Comparison of ENCODE assay signal across 1 cellular context in the genomic region with DNA sequence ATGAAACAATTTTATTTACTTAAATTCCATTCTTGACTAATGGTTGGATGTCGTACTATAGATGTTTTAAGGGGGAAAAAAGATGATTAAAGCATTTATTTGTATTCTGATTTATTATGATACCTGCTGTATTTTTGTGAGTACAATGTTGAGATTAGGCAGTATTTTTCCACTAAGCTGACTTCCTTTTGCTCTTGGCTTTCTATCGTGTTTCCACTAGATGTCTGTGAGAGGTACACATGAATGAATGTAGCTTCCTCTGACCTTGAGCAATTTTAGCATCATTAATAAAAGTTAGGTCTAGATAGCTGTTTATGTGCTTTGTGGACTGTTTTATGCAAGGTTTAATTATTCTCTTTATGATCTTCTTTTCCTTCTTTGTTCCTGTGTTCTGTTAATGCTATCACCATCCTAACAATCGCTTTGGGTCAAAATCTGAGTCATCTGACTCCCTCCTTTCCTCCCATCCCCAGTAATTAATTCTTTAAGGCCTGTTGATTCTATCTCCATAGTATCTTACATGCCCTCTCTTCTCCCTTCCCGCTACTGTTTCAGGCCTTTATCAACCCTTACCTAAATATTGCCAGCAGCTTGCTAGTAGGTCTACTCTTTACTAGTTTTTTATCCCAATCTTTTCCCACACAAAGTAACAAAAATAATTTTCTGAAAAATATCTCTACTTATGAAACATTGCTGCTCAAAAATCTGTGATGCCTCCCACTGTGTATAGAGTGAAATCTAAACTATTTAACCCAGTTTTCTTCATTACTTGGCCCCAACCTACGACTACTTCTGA.
TF ChIP-seq lines count a peak whose summit lies in the region.

No MANE protein-coding gene starts in this region.

TF ChIP-seq in K562, 482 proteins besides CTCF, POLR2A, EP300 and RAD21 (continued from another document):
- TF ChIP-seq, protein P1, sequence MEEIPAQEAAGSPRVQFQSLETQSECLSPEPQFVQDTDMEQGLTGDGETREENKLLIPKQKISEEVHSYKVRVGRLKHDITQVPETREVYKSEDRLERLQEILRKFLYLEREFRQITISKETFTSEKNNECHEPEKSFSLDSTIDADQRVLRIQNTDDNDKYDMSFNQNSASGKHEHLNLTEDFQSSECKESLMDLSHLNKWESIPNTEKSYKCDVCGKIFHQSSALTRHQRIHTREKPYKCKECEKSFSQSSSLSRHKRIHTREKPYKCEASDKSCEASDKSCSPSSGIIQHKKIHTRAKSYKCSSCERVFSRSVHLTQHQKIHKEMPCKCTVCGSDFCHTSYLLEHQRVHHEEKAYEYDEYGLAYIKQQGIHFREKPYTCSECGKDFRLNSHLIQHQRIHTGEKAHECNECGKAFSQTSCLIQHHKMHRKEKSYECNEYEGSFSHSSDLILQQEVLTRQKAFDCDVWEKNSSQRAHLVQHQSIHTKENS (CRISPR knock-in tag; IDR thresholded peaks at IDR 0.05) = no peak
- TF ChIP-seq IFI16 (CRISPR knock-in tag; IDR thresholded peaks at IDR 0.05) = no peak
- no peak for TF ChIP-seq MYNN (IDR thresholded peaks at IDR 0.05)
- no peak for TF ChIP-seq MYNN (CRISPR knock-in tag; IDR thresholded peaks at IDR 0.05)
- TF ChIP-seq NRF1 (conservative IDR thresholded peaks at IDR 0.05 in 1 of 2, IDR thresholded peaks at IDR 0.05 in 1 of 2) = no peak
- peak; percentile 66 for TF ChIP-seq DPF2 (IDR thresholded peaks at IDR 0.05)
- TF ChIP-seq ZNF143 (CRISPR knock-in tag; IDR thresholded peaks at IDR 0.05) = no peak
- TF ChIP-seq CHD2 (IDR thresholded peaks at IDR 0.05; ENCODE audit: low read depth, low read length) = no peak
- TF ChIP-seq, protein P2, sequence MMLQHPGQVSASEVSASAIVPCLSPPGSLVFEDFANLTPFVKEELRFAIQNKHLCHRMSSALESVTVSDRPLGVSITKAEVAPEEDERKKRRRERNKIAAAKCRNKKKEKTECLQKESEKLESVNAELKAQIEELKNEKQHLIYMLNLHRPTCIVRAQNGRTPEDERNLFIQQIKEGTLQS (IDR thresholded peaks at IDR 0.05) = peak; percentile 51; the same call in 1 of the 2 replicates
- TF ChIP-seq, protein P2 (CRISPR knock-in tag; conservative IDR thresholded peaks at IDR 0.05) = no peak
- TF ChIP-seq SREBF2 (CRISPR knock-in tag; IDR thresholded peaks at IDR 0.05) = no peak
- no peak for TF ChIP-seq CBX2 (IDR thresholded peaks at IDR 0.05; ENCODE audit: insufficient read depth, low read length, poor library complexity, severe bottlenecking)
- no peak for TF ChIP-seq TCFL5 (CRISPR knock-in tag; conservative IDR thresholded peaks at IDR 0.05)
- TF ChIP-seq PHF21A (IDR thresholded peaks at IDR 0.05; ENCODE audit: borderline replicate concordance, low read depth) = no peak
- 0 out of 2 replicates have a peak, but pooled peaks have one; percentile 7 for TF ChIP-seq RAD51 (IDR thresholded peaks at IDR 0.05; ENCODE audit: borderline replicate concordance, low read depth)
- no peak for TF ChIP-seq ZBTB1 (CRISPR knock-in tag; IDR thresholded peaks at IDR 0.05; ENCODE audit: borderline replicate concordance, low read depth)
- TF ChIP-seq, protein P3, sequence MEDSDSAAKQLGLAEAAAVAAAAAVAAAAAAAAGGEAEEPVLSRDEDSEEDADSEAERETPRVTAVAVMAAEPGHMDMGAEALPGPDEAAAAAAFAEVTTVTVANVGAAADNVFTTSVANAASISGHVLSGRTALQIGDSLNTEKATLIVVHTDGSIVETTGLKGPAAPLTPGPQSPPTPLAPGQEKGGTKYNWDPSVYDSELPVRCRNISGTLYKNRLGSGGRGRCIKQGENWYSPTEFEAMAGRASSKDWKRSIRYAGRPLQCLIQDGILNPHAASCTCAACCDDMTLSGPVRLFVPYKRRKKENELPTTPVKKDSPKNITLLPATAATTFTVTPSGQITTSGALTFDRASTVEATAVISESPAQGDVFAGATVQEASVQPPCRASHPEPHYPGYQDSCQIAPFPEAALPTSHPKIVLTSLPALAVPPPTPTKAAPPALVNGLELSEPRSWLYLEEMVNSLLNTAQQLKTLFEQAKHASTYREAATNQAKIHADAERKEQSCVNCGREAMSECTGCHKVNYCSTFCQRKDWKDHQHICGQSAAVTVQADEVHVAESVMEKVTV (CRISPR knock-in tag; IDR thresholded peaks at IDR 0.05) = 0 out of 2 replicates have a peak, but pooled peaks have one; percentile 6
- TF ChIP-seq NBN (IDR thresholded peaks at IDR 0.05; ENCODE audit: low read depth) = no peak
- TF ChIP-seq OTX1 (CRISPR knock-in tag; IDR thresholded peaks at IDR 0.05) = peak; percentile 17; the same call in 1 of the 2 replicates
- no peak for TF ChIP-seq E2F3 (CRISPR knock-in tag; IDR thresholded peaks at IDR 0.05)
- TF ChIP-seq, protein P4, sequence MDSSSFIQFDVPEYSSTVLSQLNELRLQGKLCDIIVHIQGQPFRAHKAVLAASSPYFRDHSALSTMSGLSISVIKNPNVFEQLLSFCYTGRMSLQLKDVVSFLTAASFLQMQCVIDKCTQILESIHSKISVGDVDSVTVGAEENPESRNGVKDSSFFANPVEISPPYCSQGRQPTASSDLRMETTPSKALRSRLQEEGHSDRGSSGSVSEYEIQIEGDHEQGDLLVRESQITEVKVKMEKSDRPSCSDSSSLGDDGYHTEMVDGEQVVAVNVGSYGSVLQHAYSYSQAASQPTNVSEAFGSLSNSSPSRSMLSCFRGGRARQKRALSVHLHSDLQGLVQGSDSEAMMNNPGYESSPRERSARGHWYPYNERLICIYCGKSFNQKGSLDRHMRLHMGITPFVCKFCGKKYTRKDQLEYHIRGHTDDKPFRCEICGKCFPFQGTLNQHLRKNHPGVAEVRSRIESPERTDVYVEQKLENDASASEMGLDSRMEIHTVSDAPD (CRISPR knock-in tag; IDR thresholded peaks at IDR 0.05) = no peak
- TF ChIP-seq SRF (CRISPR knock-in tag; IDR thresholded peaks at IDR 0.05) = no peak; a peak in 1 of 4 replicates
- TF ChIP-seq ZEB2 (IDR thresholded peaks at IDR 0.05) = no peak
- no peak for TF ChIP-seq ZNF778 (CRISPR knock-in tag; IDR thresholded peaks at IDR 0.05)
- TF ChIP-seq HDAC6 (IDR thresholded peaks at IDR 0.05; ENCODE audit: low read depth, low read length) = no peak
- no peak for TF ChIP-seq SIX5 (IDR thresholded peaks at IDR 0.05; ENCODE audit: borderline replicate concordance in 1 of 2, insufficient read depth in 1 of 2, low read depth in 1 of 2, low read length in 2 of 2)
- TF ChIP-seq YBX1 (IDR thresholded peaks at IDR 0.05) = no peak
- TF ChIP-seq, protein P5, sequence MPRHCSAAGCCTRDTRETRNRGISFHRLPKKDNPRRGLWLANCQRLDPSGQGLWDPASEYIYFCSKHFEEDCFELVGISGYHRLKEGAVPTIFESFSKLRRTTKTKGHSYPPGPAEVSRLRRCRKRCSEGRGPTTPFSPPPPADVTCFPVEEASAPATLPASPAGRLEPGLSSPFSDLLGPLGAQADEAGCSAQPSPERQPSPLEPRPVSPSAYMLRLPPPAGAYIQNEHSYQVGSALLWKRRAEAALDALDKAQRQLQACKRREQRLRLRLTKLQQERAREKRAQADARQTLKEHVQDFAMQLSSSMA (CRISPR knock-in tag; IDR thresholded peaks at IDR 0.05) = no peak
- TF ChIP-seq HMGN3 (IDR thresholded peaks at IDR 0.05; ENCODE audit: borderline replicate concordance, extremely low read depth, insufficient read length, low read depth, low read length) = no peak
- TF ChIP-seq, protein P6, sequence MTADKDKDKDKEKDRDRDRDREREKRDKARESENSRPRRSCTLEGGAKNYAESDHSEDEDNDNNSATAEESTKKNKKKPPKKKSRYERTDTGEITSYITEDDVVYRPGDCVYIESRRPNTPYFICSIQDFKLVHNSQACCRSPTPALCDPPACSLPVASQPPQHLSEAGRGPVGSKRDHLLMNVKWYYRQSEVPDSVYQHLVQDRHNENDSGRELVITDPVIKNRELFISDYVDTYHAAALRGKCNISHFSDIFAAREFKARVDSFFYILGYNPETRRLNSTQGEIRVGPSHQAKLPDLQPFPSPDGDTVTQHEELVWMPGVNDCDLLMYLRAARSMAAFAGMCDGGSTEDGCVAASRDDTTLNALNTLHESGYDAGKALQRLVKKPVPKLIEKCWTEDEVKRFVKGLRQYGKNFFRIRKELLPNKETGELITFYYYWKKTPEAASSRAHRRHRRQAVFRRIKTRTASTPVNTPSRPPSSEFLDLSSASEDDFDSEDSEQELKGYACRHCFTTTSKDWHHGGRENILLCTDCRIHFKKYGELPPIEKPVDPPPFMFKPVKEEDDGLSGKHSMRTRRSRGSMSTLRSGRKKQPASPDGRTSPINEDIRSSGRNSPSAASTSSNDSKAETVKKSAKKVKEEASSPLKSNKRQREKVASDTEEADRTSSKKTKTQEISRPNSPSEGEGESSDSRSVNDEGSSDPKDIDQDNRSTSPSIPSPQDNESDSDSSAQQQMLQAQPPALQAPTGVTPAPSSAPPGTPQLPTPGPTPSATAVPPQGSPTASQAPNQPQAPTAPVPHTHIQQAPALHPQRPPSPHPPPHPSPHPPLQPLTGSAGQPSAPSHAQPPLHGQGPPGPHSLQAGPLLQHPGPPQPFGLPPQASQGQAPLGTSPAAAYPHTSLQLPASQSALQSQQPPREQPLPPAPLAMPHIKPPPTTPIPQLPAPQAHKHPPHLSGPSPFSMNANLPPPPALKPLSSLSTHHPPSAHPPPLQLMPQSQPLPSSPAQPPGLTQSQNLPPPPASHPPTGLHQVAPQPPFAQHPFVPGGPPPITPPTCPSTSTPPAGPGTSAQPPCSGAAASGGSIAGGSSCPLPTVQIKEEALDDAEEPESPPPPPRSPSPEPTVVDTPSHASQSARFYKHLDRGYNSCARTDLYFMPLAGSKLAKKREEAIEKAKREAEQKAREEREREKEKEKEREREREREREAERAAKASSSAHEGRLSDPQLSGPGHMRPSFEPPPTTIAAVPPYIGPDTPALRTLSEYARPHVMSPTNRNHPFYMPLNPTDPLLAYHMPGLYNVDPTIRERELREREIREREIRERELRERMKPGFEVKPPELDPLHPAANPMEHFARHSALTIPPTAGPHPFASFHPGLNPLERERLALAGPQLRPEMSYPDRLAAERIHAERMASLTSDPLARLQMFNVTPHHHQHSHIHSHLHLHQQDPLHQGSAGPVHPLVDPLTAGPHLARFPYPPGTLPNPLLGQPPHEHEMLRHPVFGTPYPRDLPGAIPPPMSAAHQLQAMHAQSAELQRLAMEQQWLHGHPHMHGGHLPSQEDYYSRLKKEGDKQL (CRISPR knock-in tag; IDR thresholded peaks at IDR 0.05; ENCODE audit: borderline replicate concordance) = no peak
- no peak for TF ChIP-seq ZC3H11A (IDR thresholded peaks at IDR 0.05; ENCODE audit: low read depth, low read length)
- TF ChIP-seq ASH1L (IDR thresholded peaks at IDR 0.05; ENCODE audit: borderline replicate concordance, low read depth, partially characterized antibody) = no peak
- no peak for TF ChIP-seq RFX7 (CRISPR knock-in tag; IDR thresholded peaks at IDR 0.05)
- TF ChIP-seq NR2C2 (CRISPR knock-in tag; IDR thresholded peaks at IDR 0.05) = no peak
- no peak for TF ChIP-seq NR2C2 (tag; IDR thresholded peaks at IDR 0.05)
- TF ChIP-seq SMARCE1 (IDR thresholded peaks at IDR 0.05) = peak; percentile 52
- TF ChIP-seq RBM14 (IDR thresholded peaks at IDR 0.05; ENCODE audit: borderline replicate concordance, insufficient read depth, low read depth, low read length) = no peak
